In the genomic region with DNA sequence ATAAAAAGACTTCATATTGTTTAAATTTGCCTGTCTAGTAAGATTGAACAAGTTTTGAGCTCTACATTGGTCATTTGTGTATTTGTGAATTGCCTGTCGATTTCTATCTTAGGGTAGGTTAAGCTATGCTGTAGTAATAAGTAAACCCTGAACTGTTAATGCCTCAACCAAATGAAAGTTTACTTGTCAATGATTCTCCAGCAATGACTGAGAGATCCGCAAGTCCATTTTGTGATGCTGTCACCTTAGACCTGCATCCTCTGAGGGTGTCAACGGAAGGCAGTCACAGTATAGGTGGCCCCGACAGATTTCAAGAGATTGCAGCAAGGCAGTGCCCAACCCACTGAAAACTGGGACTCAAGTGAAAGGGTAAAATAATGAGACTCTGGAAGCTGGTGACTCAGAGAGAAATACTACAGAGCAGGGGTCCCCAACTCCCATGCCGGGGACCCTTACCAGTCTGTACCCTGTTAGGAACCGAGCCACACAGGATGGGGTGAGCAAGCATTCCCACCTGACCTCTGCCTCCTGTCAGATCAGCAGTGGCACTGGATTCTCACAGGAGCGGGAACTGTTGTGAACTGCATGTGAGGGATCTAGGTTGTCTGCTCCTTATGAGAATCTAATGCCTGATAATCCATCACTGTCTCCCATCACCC, we compare ENCODE assay signal across 30 cellular contexts.
"Had no signal": no experiment of that assay in that cellular context is flagged by ENCODE, and none has a peak within 500 bp of the region (broad histone marks: within the 10 kb centered on the region; RNA-seq: fewer than 3 reads in every experiment).

No MANE protein-coding gene starts in this region.

- H3K4me1 ChIP-seq: colonic mucosa, pancreas, stomach, suprapubic skin, transverse colon, uterus had no signal

- H3K27ac ChIP-seq: colonic mucosa, neutrophil, pancreas, stomach, suprapubic skin, transverse colon, uterus had no signal

- H3K4me3 ChIP-seq: colonic mucosa, dorsolateral prefrontal cortex, pancreas, stomach, suprapubic skin, transverse colon, uterus had no signal

- FAIRE-seq: bronchial epithelial cell, endothelial cell of umbilical vein, pancreas, small intestine, TTC549 had no signal

- H3K27me3 ChIP-seq: colonic mucosa, dorsolateral prefrontal cortex, neutrophil, pancreas, stomach, suprapubic skin, transverse colon, uterus had no signal

- H3K36me3 ChIP-seq: colonic mucosa, neutrophil, pancreas, stomach, suprapubic skin, transverse colon, uterus had no signal

- ATAC-seq: activated CD4-positive, alpha-beta T cell treated with anti-CD3 and anti-CD28 coated beads for 36 hours; effector memory CD8-positive, alpha-beta T cell; esophagus mucosa; left ventricle myocardium superior; naive thymus-derived CD8-positive, alpha-beta T cell; pancreas; sciatic nerve; stimulated activated memory B cell treated with anti-CD40 and anti-IgM and Interleukin-4, amounts not matched to agents 10 μg/mL and 1 μg/mL and 100 μg/mL, for 72 hours had no signal

- DNase-seq: activated B cell treated with CpG ODN at 0.5 μM for 24 hours; activated CD4-positive, alpha-beta T cell treated with anti-CD3 and anti-CD28 coated beads for 36 hours; activated CD4-positive, alpha-beta T cell treated with anti-CD3 and anti-CD28 coated beads, Interleukin-2, amount 50 U/mL, for 4 hours; activated CD8-positive, alpha-beta memory T cell treated with anti-CD3 and anti-CD28 coated beads, Interleukin-2, amount 50 U/mL, for 48 hours; activated naive CD4-positive, alpha-beta T cell treated with anti-CD3 and anti-CD28 coated beads, Interleukin-2, amount 10 ng/mL, durations not matched to agents 7 days and 5 days; activated T-cell treated with anti-CD3 and anti-CD28 coated beads, Interleukin-2, amount 50 U/mL, for 48 hours; amygdala; colonic mucosa; dorsolateral prefrontal cortex; effector memory CD8-positive, alpha-beta T cell; foreskin melanocyte; hippocampal formation; kidney glomerular epithelial cell; left ventricle myocardium superior; mammary epithelial cell; naive thymus-derived CD8-positive, alpha-beta T cell; pancreas; small intestine; stimulated activated CD4-positive, alpha-beta T cell treated with anti-CD3 and anti-CD28 coated beads, Interleukin-2, amount 100 ng/mL, for 24 hours; stomach; transverse colon; uterus had no signal

- H3K9me3 ChIP-seq: colonic mucosa, neutrophil, pancreas, stomach, suprapubic skin, transverse colon, uterus had no signal
